18 cellular contexts compared by ENCODE assay signal in the genomic region with DNA sequence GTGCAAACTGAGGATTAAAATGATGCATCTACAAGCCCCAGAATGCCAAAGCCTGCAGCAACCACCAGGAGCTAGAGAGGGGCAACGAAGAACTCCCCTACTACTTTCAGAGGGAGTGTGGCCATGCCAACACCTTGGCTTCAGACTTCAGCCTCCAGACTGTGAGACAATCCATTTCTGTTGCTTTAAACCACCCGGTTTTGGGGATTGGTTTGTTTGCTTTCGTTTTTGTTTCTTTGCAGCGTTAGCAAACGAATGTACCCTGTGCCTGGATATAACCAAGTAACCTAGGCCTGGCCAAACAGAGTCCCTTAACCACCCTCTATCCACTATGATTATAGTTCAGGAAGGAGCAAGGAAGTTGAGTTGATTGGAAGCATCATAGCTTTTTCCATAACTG.
DNase-seq lines count a peak whose midpoint lies in the region; ATAC-seq and TF ChIP-seq lines count a peak whose summit lies in the region.
"Had no signal": no experiment of that assay in that cellular context is flagged by ENCODE, and none has a peak within 500 bp of the region (broad histone marks: within the 10 kb centered on the region; RNA-seq: fewer than 3 reads in every experiment).

No MANE protein-coding gene starts in this region.

- intact Hi-C loops in stomach (cut with DNase I; ENCODE audit: low total_unique reads) = loop anchor here (10.0 kb wide), 2 partner anchors 171 to 521 kb away; a partner anchor contains a TSS

- H3K4me3 Mint-ChIP-seq in activated T-cell treated with anti-CD3 and anti-CD28 coated beads, Interleukin-2, amount 50 U/mL, for 4 hours = peak overlapping the region; percentile 33
- H3K4me3 Mint-ChIP-seq: mesothelial cell of epicardium; T-helper 1 cell treated with Interleukin-12 subunit alpha and Interleukin-12 subunit beta and Interleukin-4 antibody, amounts not matched to agents 30 μg/mL and 1 μg/mL, for 36 hours had no signal

- H3K36me3 ChIP-seq in SJSA1 (no peaks in the 10 kb centered on the region), stomach (no peaks in the 10 kb centered on the region)
- H3K36me3 ChIP-seq: BLaER1 treated with 17β-estradiol and CSF1 and Interleukin-3, amounts not matched to agents 10 nM and 100 nM; esophagus muscularis mucosa had no signal

- H3K9me3 ChIP-seq in SJSA1 (replicated peaks) (no peaks in the 10 kb centered on the region), stomach (no peaks in the 10 kb centered on the region)
- H3K9me3 ChIP-seq: A549; BLaER1 treated with 17β-estradiol and CSF1 and Interleukin-3, amounts not matched to agents 10 nM and 100 nM; body of pancreas; esophagus muscularis mucosa had no signal

- WGBS in stomach, 5 donors = 28 to 39% (median 33%) methylated on average over 5 of the region's 5 CpGs

- H3K4me3 ChIP-seq in SJSA1 (peak overlapping the region; percentile 10), stomach (peak overlapping the region in 1 of 4 donors; percentile 11)
- H3K4me3 ChIP-seq: A549; BLaER1 treated with 17β-estradiol and CSF1 and Interleukin-3, amounts not matched to agents 10 nM and 100 nM; body of pancreas; esophagus muscularis mucosa; skin epidermis had no signal

- H3K4me1 Mint-ChIP-seq in activated T-cell treated with anti-CD3 and anti-CD28 coated beads, Interleukin-2, amount 50 U/mL, for 4 hours (ENCODE audit: low read depth) = peaks cover 18% of the 10 kb centered on the region

- H3K36me3 Mint-ChIP-seq in activated T-cell treated with anti-CD3 and anti-CD28 coated beads, Interleukin-2, amount 50 U/mL, for 4 hours (ENCODE audit: insufficient read depth) = no peaks in the 10 kb centered on the region
- H3K36me3 Mint-ChIP-seq: mesothelial cell of epicardium had no signal

- no peak for DNase-seq in activated T-cell treated with anti-CD3 and anti-CD28 coated beads, Interleukin-2, amount 50 U/mL, for 4 hours
- no peak for DNase-seq in activated T-cell treated with anti-CD3 and anti-CD28 coated beads, Interleukin-2, amount 50 U/mL, for 1 hour
- DNase-seq in SJSA1 (ENCODE audit: low read depth in 1 of 2, low spot score in 2 of 2) (no peak), fibroblast of peridontal ligament (ENCODE audit: extremely low read depth) (peak; percentile 32), stomach (no peak), NCI-H1694 (lab: John Stamatoyannopoulos, UW) (no peak)
- no peak for DNase-seq in stimulated activated CD4-positive, alpha-beta T cell treated with anti-CD3 and anti-CD28 coated beads, Interleukin-15, amount 100 ng/mL, for 24 hours
- DNase-seq: activated CD4-positive, alpha-beta T cell treated with anti-CD3 and anti-CD28 coated beads, Interleukin-2, amount 50 U/mL, for 4 hours; body of pancreas; effector memory CD8-positive, alpha-beta T cell; SHP77 treated with DMSO at 0.1 percent for 48 hours had no signal

- no peak for TF ChIP-seq POLR2A in stomach (IDR thresholded peaks at IDR 0.05)

- TF ChIP-seq EP300 in stomach (IDR thresholded peaks at IDR 0.05) = no peak

- TF ChIP-seq CTCF in stomach (IDR thresholded peaks at IDR 0.05) = no peak

- H3K4me1 ChIP-seq in SJSA1 (replicated peaks) (peaks cover 19% of the 10 kb centered on the region), stomach (peaks cover 16 to 41% (median 32%) of the 10 kb centered on the region in 4 donors)

- H3K27me3 Mint-ChIP-seq in activated T-cell treated with anti-CD3 and anti-CD28 coated beads, Interleukin-2, amount 50 U/mL, for 4 hours (ENCODE audit: low read depth) = peaks cover 7% of the 10 kb centered on the region

- no peak for ATAC-seq in activated T-cell treated with anti-CD3 and anti-CD28 coated beads, Interleukin-2, amount 50 U/mL, for 4 hours
- ATAC-seq in GM21423 (IDR thresholded peaks at IDR 0.05; ENCODE audit: unreplicated experiment) = no peak
- ATAC-seq: A549; body of pancreas; effector memory CD8-positive, alpha-beta T cell had no signal

- H3K27ac ChIP-seq in SJSA1 (no peak overlapping the region), stomach (peak overlapping the region; percentile 20 to 77 (median 38))
- H3K27ac ChIP-seq: A549; BLaER1 treated with 17β-estradiol and CSF1 and Interleukin-3, amounts not matched to agents 10 nM and 100 nM; body of pancreas had no signal

- H3K27me3 ChIP-seq in SJSA1 (replicated peaks) (no peaks in the 10 kb centered on the region), stomach (no peaks in the 10 kb centered on the region)
- H3K27me3 ChIP-seq: BLaER1 treated with 17β-estradiol and CSF1 and Interleukin-3, amounts not matched to agents 10 nM and 100 nM; body of pancreas; esophagus muscularis mucosa had no signal

- no peaks in the 10 kb centered on the region for H3K9me3 Mint-ChIP-seq in activated T-cell treated with anti-CD3 and anti-CD28 coated beads, Interleukin-2, amount 50 U/mL, for 4 hours
- H3K9me3 Mint-ChIP-seq: effector memory CD8-positive, alpha-beta T cell; mesothelial cell of epicardium; T-helper 1 cell treated with Interleukin-12 subunit alpha and Interleukin-12 subunit beta and Interleukin-4 antibody, amounts not matched to agents 30 μg/mL and 1 μg/mL, for 36 hours had no signal
